Comparison of ENCODE assay signal across 20 cellular contexts in genomic region chr18:50398947-50399346, GRCh38. TPM values are rescaled to one million over a fixed set of nuclear protein-coding genes. Genes with fewer than 3 reads are reported as not detected.
DNase-seq lines count a peak whose midpoint lies in the region; ATAC-seq, FAIRE-seq and TF ChIP-seq lines count a peak whose summit lies in the region.
"Had no signal": no experiment of that assay in that cellular context is flagged by ENCODE, and none has a peak within 500 bp of the region (broad histone marks: within the 10 kb centered on the region; RNA-seq: fewer than 3 reads in every experiment).

No MANE protein-coding gene starts in this region.

- no peak overlapping the region for H3K4me3 Mint-ChIP-seq in neural progenitor cell
- H3K4me3 Mint-ChIP-seq: IgD-negative memory B cell had no signal

- H3K4me2 ChIP-seq in hepatocyte = no peak overlapping the region
- H3K4me2 ChIP-seq in neural progenitor cell = peak overlapping the region; percentile 20

- H2AFZ ChIP-seq in hepatocyte (peak overlapping the region; percentile 21), neural progenitor cell (replicated peaks) (peak overlapping the region; percentile 44)
- H2AFZ ChIP-seq: GM23248 had no signal

- DNase-seq in GM12891 (ENCODE audit: insufficient read length, low spot score) (no peak), NCI-H69 (lab: John Stamatoyannopoulos, UW) (peak; percentile 79), hepatocyte (ENCODE audit: low spot score) (no peak), neural progenitor cell (ENCODE audit: low spot score) (no peak), GM10266 (ENCODE audit: extremely low spot score) (no peak)
- no peak for DNase-seq in activated CD8-positive, alpha-beta memory T cell treated with anti-CD3 and anti-CD28 coated beads, Interleukin-2, amount 50 U/mL, for 4 hours
- DNase-seq: Caco-2, GM23248, NCI-H1417 treated with DMSO at 0.1 percent for 48 hours, NCI-H2081 treated with DMSO at 0.1 percent for 48 hours, NCI-H2227 treated with DMSO at 0.1 percent for 48 hours, NCI-H524 treated with DMSO at 0.1 percent for 48 hours, OCI-M1 had no signal

- H3K36me3 Mint-ChIP-seq in neural progenitor cell = peaks cover 12% of the 10 kb centered on the region

- H3K9me3 ChIP-seq in hepatocyte (ENCODE audit: low read depth) = no peaks in the 10 kb centered on the region
- H3K9me3 ChIP-seq in neural progenitor cell (ENCODE audit: low read depth) = no peaks in the 10 kb centered on the region
- H3K9me3 ChIP-seq: Caco-2, SJSA1 had no signal

- peaks cover 2% of the 10 kb centered on the region for H3K79me2 ChIP-seq in hepatocyte
- no peaks in the 10 kb centered on the region for H3K79me2 ChIP-seq in neural progenitor cell (ENCODE audit: low read depth)

- no peaks in the 10 kb centered on the region for H4K20me1 ChIP-seq in hepatocyte (ENCODE audit: insufficient read depth, poor library complexity, severe bottlenecking)
- H4K20me1 ChIP-seq in neural progenitor cell (ENCODE audit: low read depth) = no peaks in the 10 kb centered on the region

- H3K9ac ChIP-seq in neural progenitor cell = no peak overlapping the region
- H3K9ac ChIP-seq: GM23248 had no signal

- ATAC-seq in HG02884 (IDR thresholded peaks at IDR 0.05; ENCODE audit: unreplicated experiment) (no peak), GM21381 (IDR thresholded peaks at IDR 0.05; ENCODE audit: unreplicated experiment) (no peak)
- ATAC-seq: GM12878 had no signal

- H3F3A ChIP-seq in neural progenitor cell (ENCODE audit: low read depth) = peaks cover 17% of the 10 kb centered on the region

- H3K9me3 Mint-ChIP-seq in neural progenitor cell = no peaks in the 10 kb centered on the region

- TF ChIP-seq CTCF in hepatocyte (IDR thresholded peaks at IDR 0.05; ENCODE audit: poor library complexity) = no peak
- TF ChIP-seq CTCF in neural progenitor cell (IDR thresholded peaks at IDR 0.05) = no peak
- TF ChIP-seq CTCF in GM10266 (IDR thresholded peaks at IDR 0.05; ENCODE audit: control insufficient read depth, insufficient read depth, low read depth, missing control alignments) = no peak

- peak; percentile 16 for FAIRE-seq in GM12891 (lab: Jason Lieb, UNC)
- FAIRE-seq: A204.1, GM12878 had no signal

- TF ChIP-seq POLR2A in GM12891 (IDR thresholded peaks at IDR 0.05; ENCODE audit: low read depth, low read length) = no peak

- H3K4me3 ChIP-seq in hepatocyte (no peak overlapping the region), neural progenitor cell (no peak overlapping the region)
- H3K4me3 ChIP-seq: GM12878, GM23248, SJSA1 had no signal

- H3K27ac Mint-ChIP-seq in neural progenitor cell = no peak overlapping the region
- H3K27ac Mint-ChIP-seq: IgD-negative memory B cell had no signal

- H3K27me3 ChIP-seq in hepatocyte (no peaks in the 10 kb centered on the region), neural progenitor cell (peaks cover 34% of the 10 kb centered on the region)

- 77% methylated on average over 1 of the region's 1 CpG for WGBS in hepatocyte (ENCODE audit: low lambda C conversion rate, missing lambda C conversion rate)

- H3K27ac ChIP-seq in hepatocyte (peak overlapping the region; percentile 64), neural progenitor cell (no peak overlapping the region)
- H3K27ac ChIP-seq: GM23248, RWPE1, SJSA1 had no signal

- peaks cover 48% of the 10 kb centered on the region for H3K4me1 Mint-ChIP-seq in neural progenitor cell

- peaks cover 11% of the 10 kb centered on the region for H3K27me3 Mint-ChIP-seq in neural progenitor cell (ENCODE audit: insufficient read depth, low read depth)

- H3K9me2 ChIP-seq in hepatocyte (replicated peaks; ENCODE audit: insufficient read depth) = no peaks in the 10 kb centered on the region

- H3K4me1 ChIP-seq in hepatocyte (ENCODE audit: insufficient read depth) (peaks cover 20% of the 10 kb centered on the region), neural progenitor cell (peaks cover 58% of the 10 kb centered on the region)
- H3K4me1 ChIP-seq: SJSA1 had no signal

- no peaks in the 10 kb centered on the region for H3K36me3 ChIP-seq in hepatocyte (replicated peaks; ENCODE audit: insufficient read depth, low read depth)
- no peaks in the 10 kb centered on the region for H3K36me3 ChIP-seq in neural progenitor cell
- H3K36me3 ChIP-seq: SJSA1 had no signal

TF ChIP-seq in GM12891, 5 proteins besides CTCF, POLR2A, EP300 and RAD21:
- TF ChIP-seq SPI1 (IDR thresholded peaks at IDR 0.05; ENCODE audit: low read depth, low read length) (no peak), POLR2AphosphoS5 (IDR thresholded peaks at IDR 0.05; ENCODE audit: low read depth, low read length) (no peak), TAF1 (IDR thresholded peaks at IDR 0.05; ENCODE audit: low read depth, low read length) (no peak), PAX5 (IDR thresholded peaks at IDR 0.05; ENCODE audit: insufficient read depth, low read length, severe bottlenecking) (no peak), POU2F2 (IDR thresholded peaks at IDR 0.05; ENCODE audit: low read depth, low read length) (no peak)

RNA-seq across cellular contexts. Expression of gene SKA1, which starts 24.1 kb away (rescaled TPM):
- 7.5 TPM for polyA plus RNA-seq in GM12891 (2012; ENCODE audit: low read depth, missing spikeins)
- total RNA-seq in hepatocyte = 5.5 and 7.5 TPM in 2 replicates
- 1.5 and 4.0 TPM in 2 replicates for polyA plus RNA-seq in hepatocyte
- 31.4 and 57.2 TPM in 2 replicates for total RNA-seq in neural progenitor cell (ENCODE audit: low replicate concordance)
